2 cellular contexts compared by ENCODE assay signal in the genomic region with DNA sequence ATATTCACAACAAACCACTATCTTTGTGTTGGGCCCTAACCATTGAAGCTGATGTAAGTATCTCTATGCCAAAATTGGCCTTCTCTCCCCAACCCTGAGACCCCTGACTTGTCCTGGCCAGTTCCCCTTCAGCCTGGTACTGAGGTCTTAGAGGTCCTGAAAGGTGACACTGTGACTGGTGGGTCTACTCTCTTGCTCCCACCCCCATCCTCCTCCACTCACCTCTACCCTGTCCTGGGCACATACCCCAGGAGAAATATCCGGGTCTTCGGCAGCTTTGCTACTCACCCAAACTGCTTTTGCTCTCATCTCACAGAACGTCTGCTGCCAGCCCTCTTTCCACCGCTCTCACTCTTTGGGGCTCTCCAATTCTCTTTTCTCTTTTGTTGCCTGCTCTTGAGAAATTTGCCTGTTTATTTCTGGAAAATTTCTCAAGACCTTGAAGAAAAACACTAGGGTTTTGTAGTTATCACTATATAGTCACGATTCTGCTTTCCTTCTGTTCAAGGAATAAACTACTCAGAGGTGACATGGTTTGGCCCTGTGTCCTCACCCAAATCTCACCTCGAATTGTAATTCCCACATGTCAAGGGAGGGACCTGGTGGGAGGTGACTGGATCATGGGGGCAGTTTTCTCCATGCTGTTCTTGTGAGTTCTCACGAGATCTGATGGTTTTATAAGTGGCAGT.
TF ChIP-seq lines count a peak whose summit lies in the region.

No MANE protein-coding gene starts in this region.

TF ChIP-seq in GM23338, 12 proteins besides CTCF, POLR2A, EP300 and RAD21 (continued from another document and continues in another):
- no peak for TF ChIP-seq ZNF114 (CRISPR knock-in tag; IDR thresholded peaks at IDR 0.05)
- no peak for TF ChIP-seq ETS1 (IDR thresholded peaks at IDR 0.05)
- no peak for TF ChIP-seq POLR2AphosphoS5 (IDR thresholded peaks at IDR 0.05; ENCODE audit: low read depth)
- TF ChIP-seq REST (IDR thresholded peaks at IDR 0.05; ENCODE audit: unreplicated experiment), result no peak
- TF ChIP-seq CREB1 (CRISPR knock-in tag; IDR thresholded peaks at IDR 0.05; ENCODE audit: low read depth), result no peak
- TF ChIP-seq EZH2 (IDR thresholded peaks at IDR 0.05; ENCODE audit: low read depth, unreplicated experiment), result no peak
- TF ChIP-seq, protein P1, sequence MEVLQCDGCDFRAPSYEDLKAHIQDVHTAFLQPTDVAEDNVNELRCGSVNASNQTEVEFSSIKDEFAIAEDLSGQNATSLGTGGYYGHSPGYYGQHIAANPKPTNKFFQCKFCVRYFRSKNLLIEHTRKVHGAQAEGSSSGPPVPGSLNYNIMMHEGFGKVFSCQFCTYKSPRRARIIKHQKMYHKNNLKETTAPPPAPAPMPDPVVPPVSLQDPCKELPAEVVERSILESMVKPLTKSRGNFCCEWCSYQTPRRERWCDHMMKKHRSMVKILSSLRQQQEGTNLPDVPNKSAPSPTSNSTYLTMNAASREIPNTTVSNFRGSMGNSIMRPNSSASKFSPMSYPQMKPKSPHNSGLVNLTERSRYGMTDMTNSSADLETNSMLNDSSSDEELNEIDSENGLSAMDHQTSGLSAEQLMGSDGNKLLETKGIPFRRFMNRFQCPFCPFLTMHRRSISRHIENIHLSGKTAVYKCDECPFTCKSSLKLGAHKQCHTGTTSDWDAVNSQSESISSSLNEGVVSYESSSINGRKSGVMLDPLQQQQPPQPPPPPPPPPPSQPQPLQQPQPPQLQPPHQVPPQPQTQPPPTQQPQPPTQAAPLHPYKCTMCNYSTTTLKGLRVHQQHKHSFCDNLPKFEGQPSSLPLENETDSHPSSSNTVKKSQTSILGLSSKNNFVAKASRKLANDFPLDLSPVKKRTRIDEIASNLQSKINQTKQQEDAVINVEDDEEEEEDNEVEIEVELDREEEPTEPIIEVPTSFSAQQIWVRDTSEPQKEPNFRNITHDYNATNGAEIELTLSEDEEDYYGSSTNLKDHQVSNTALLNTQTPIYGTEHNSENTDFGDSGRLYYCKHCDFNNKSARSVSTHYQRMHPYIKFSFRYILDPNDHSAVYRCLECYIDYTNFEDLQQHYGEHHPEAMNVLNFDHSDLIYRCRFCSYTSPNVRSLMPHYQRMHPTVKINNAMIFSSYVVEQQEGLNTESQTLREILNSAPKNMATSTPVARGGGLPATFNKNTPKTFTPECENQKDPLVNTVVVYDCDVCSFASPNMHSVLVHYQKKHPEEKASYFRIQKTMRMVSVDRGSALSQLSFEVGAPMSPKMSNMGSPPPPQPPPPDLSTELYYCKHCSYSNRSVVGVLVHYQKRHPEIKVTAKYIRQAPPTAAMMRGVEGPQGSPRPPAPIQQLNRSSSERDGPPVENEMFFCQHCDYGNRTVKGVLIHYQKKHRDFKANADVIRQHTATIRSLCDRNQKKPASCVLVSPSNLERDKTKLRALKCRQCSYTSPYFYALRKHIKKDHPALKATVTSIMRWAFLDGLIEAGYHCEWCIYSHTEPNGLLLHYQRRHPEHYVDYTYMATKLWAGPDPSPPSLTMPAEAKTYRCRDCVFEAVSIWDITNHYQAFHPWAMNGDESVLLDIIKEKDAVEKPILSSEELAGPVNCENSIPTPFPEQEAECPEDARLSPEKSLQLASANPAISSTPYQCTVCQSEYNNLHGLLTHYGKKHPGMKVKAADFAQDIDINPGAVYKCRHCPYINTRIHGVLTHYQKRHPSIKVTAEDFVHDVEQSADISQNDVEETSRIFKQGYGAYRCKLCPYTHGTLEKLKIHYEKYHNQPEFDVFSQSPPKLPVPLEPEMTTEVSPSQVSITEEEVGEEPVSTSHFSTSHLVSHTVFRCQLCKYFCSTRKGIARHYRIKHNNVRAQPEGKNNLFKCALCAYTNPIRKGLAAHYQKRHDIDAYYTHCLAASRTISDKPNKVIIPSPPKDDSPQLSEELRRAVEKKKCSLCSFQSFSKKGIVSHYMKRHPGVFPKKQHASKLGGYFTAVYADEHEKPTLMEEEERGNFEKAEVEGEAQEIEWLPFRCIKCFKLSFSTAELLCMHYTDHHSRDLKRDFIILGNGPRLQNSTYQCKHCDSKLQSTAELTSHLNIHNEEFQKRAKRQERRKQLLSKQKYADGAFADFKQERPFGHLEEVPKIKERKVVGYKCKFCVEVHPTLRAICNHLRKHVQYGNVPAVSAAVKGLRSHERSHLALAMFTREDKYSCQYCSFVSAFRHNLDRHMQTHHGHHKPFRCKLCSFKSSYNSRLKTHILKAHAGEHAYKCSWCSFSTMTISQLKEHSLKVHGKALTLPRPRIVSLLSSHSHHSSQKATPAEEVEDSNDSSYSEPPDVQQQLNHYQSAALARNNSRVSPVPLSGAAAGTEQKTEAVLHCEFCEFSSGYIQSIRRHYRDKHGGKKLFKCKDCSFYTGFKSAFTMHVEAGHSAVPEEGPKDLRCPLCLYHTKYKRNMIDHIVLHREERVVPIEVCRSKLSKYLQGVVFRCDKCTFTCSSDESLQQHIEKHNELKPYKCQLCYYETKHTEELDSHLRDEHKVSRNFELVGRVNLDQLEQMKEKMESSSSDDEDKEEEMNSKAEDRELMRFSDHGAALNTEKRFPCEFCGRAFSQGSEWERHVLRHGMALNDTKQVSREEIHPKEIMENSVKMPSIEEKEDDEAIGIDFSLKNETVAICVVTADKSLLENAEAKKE (CRISPR knock-in tag; IDR thresholded peaks at IDR 0.05), result no peak
- TF ChIP-seq ZNF331 (CRISPR knock-in tag; IDR thresholded peaks at IDR 0.05; ENCODE audit: low read depth), result no peak

TF ChIP-seq in HepG2, 621 proteins besides CTCF, POLR2A, EP300 and RAD21 (continued from another document):
- no peak for TF ChIP-seq ZNF614 (CRISPR knock-in tag; IDR thresholded peaks at IDR 0.05; ENCODE audit: borderline replicate concordance)
- TF ChIP-seq, protein P2, sequence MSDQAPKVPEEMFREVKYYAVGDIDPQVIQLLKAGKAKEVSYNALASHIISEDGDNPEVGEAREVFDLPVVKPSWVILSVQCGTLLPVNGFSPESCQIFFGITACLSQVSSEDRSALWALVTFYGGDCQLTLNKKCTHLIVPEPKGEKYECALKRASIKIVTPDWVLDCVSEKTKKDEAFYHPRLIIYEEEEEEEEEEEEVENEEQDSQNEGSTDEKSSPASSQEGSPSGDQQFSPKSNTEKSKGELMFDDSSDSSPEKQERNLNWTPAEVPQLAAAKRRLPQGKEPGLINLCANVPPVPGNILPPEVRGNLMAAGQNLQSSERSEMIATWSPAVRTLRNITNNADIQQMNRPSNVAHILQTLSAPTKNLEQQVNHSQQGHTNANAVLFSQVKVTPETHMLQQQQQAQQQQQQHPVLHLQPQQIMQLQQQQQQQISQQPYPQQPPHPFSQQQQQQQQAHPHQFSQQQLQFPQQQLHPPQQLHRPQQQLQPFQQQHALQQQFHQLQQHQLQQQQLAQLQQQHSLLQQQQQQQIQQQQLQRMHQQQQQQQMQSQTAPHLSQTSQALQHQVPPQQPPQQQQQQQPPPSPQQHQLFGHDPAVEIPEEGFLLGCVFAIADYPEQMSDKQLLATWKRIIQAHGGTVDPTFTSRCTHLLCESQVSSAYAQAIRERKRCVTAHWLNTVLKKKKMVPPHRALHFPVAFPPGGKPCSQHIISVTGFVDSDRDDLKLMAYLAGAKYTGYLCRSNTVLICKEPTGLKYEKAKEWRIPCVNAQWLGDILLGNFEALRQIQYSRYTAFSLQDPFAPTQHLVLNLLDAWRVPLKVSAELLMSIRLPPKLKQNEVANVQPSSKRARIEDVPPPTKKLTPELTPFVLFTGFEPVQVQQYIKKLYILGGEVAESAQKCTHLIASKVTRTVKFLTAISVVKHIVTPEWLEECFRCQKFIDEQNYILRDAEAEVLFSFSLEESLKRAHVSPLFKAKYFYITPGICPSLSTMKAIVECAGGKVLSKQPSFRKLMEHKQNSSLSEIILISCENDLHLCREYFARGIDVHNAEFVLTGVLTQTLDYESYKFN (CRISPR knock-in tag; conservative IDR thresholded peaks at IDR 0.05), result no peak
- TF ChIP-seq HNRNPLL (IDR thresholded peaks at IDR 0.05; ENCODE audit: low read depth, low read length, poor library complexity, severe bottlenecking), result no peak
- TF ChIP-seq ZNF572 (CRISPR knock-in tag; IDR thresholded peaks at IDR 0.05), result no peak
TF ChIP-seq in HepG2: peak in this region for 0.
